Comparison of ENCODE assay signal across 1 cellular context in genomic region chr3:133608405-133608804, GRCh38.
TF ChIP-seq lines count a peak whose summit lies in the region.

No MANE protein-coding gene starts in this region.

TF ChIP-seq in K562, 482 proteins besides CTCF, POLR2A, EP300 and RAD21:
- no peak for TF ChIP-seq ZNF778 (CRISPR knock-in tag; IDR thresholded peaks at IDR 0.05)
- no peak for TF ChIP-seq HIVEP1 (CRISPR knock-in tag; IDR thresholded peaks at IDR 0.05)
- TF ChIP-seq USF2 (CRISPR knock-in tag; IDR thresholded peaks at IDR 0.05), result no peak
- TF ChIP-seq ZNF121 (CRISPR knock-in tag; conservative IDR thresholded peaks at IDR 0.05), result no peak
- TF ChIP-seq U2AF1 (optimal IDR thresholded peaks at IDR 0.05; ENCODE audit: low read depth, low read length), result no peak
- no peak for TF ChIP-seq FIP1L1 (IDR thresholded peaks at IDR 0.05; ENCODE audit: low read depth, low read length, poor library complexity, severe bottlenecking)
- no peak for TF ChIP-seq MAZ (CRISPR knock-in tag; conservative IDR thresholded peaks at IDR 0.05 in 1 of 2, IDR thresholded peaks at IDR 0.05 in 1 of 2)
- TF ChIP-seq HDAC8 (tag; IDR thresholded peaks at IDR 0.05), result no peak
- TF ChIP-seq, protein P1, sequence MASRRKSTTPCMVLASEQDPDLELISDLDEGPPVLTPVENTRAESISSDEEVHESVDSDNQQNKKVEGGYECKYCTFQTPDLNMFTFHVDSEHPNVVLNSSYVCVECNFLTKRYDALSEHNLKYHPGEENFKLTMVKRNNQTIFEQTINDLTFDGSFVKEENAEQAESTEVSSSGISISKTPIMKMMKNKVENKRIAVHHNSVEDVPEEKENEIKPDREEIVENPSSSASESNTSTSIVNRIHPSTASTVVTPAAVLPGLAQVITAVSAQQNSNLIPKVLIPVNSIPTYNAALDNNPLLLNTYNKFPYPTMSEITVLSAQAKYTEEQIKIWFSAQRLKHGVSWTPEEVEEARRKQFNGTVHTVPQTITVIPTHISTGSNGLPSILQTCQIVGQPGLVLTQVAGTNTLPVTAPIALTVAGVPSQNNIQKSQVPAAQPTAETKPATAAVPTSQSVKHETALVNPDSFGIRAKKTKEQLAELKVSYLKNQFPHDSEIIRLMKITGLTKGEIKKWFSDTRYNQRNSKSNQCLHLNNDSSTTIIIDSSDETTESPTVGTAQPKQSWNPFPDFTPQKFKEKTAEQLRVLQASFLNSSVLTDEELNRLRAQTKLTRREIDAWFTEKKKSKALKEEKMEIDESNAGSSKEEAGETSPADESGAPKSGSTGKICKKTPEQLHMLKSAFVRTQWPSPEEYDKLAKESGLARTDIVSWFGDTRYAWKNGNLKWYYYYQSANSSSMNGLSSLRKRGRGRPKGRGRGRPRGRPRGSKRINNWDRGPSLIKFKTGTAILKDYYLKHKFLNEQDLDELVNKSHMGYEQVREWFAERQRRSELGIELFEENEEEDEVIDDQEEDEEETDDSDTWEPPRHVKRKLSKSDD (conservative IDR thresholded peaks at IDR 0.05; ENCODE audit: low read length), result no peak
- TF ChIP-seq RBM39 (optimal IDR thresholded peaks at IDR 0.05; ENCODE audit: low read depth, low read length), result no peak
- no peak for TF ChIP-seq NRF1 (conservative IDR thresholded peaks at IDR 0.05 in 1 of 2, IDR thresholded peaks at IDR 0.05 in 1 of 2)
- TF ChIP-seq SETDB1 (IDR thresholded peaks at IDR 0.05; ENCODE audit: low read length), result no peak
- TF ChIP-seq HMGN3 (IDR thresholded peaks at IDR 0.05; ENCODE audit: borderline replicate concordance, extremely low read depth, insufficient read length, low read depth, low read length), result no peak
- no peak for TF ChIP-seq AFF1 (IDR thresholded peaks at IDR 0.05; ENCODE audit: low read depth in 1 of 2, partially characterized antibody in 2 of 2)
- TF ChIP-seq ZNF507 (tag; conservative IDR thresholded peaks at IDR 0.05), result no peak
- TF ChIP-seq YBX1 (IDR thresholded peaks at IDR 0.05), result no peak
- TF ChIP-seq ZNF408 (CRISPR knock-in tag; IDR thresholded peaks at IDR 0.05; ENCODE audit: low read depth), result no peak
